ENCODE assay signal across 19 cellular contexts in the genomic region with DNA sequence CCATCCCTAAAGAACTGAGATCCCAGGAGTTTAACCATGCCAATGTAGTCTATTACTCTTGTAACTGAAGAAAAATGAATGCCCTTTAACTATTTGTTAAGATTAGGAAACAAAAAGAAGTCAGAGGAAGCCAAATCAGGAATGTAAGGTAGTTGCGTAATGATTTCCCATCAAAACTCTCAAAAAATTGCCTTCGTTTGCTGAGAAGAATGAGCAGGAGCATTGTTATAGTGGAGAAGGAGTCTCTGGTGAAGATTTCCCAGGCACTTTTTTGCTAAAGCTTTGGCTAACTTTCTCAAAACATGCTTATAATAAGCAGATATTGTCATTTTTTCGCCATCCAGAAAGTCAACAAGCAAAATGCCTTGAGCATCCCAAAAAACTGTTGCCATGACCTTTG.
"Had no signal": no experiment of that assay in that cellular context is flagged by ENCODE, and none has a peak within 500 bp of the region (broad histone marks: within the 10 kb centered on the region; RNA-seq: fewer than 3 reads in every experiment).

No MANE protein-coding gene starts in this region.

- H3K36me3 ChIP-seq: left lung, prostate gland had no signal

- ATAC-seq: activated CD8-positive, alpha-beta memory T cell treated with anti-CD3 and anti-CD28 coated beads, Interleukin-2, amount 10 ng/mL, durations not matched to agents 7 days and 5 days; left lung; right cardiac atrium; stimulated activated memory B cell treated with anti-CD40 and anti-IgM and Interleukin-4, amounts not matched to agents 10 μg/mL and 1 μg/mL and 100 μg/mL, for 72 hours; T-cell had no signal

- DNase-seq: activated CD4-positive, alpha-beta memory T cell treated with anti-CD3 and anti-CD28 coated beads, Interleukin-2, amount 10 ng/mL, durations not matched to agents 7 days and 5 days; activated CD4-positive, alpha-beta T cell treated with anti-CD3 and anti-CD28 coated beads for 48 hours; activated CD4-positive, CD25-positive, alpha-beta regulatory T cell; activated CD8-positive, alpha-beta memory T cell treated with anti-CD3 and anti-CD28 coated beads, Interleukin-2, amount 10 ng/mL, durations not matched to agents 7 days and 5 days; activated naive CD4-positive, alpha-beta T cell; activated naive CD8-positive, alpha-beta T cell treated with anti-CD3 and anti-CD28 coated beads for 36 hours; erythroblast; kidney; left lung; right cardiac atrium; stimulated activated CD4-positive, alpha-beta T cell treated with anti-CD3 and anti-CD28 coated beads, Interleukin-4, amount 100 ng/mL, for 24 hours; T-cell had no signal

- H3K9me3 ChIP-seq: left lung, prostate gland had no signal

- H3K4me3 ChIP-seq: coronary artery, left lung, prostate gland, smooth muscle cell had no signal

- H3K4me3 Mint-ChIP-seq: activated CD4-positive, alpha-beta memory T cell treated with anti-CD3 and anti-CD28 coated beads, Interleukin-2, amount 10 ng/mL, durations not matched to agents 7 days and 5 days; activated CD8-positive, alpha-beta memory T cell treated with anti-CD3 and anti-CD28 coated beads, Interleukin-2, amount 10 ng/mL, durations not matched to agents 7 days and 5 days; activated naive CD8-positive, alpha-beta T cell treated with anti-CD3 and anti-CD28 coated beads for 36 hours; brain; central memory CD8-positive, alpha-beta T cell; neural crest cell; stimulated activated memory B cell treated with anti-CD40 and anti-IgM and Interleukin-4, amounts not matched to agents 10 μg/mL and 1 μg/mL and 100 μg/mL, for 72 hours; T-cell had no signal

- H3K9me3 Mint-ChIP-seq: activated CD4-positive, alpha-beta memory T cell treated with anti-CD3 and anti-CD28 coated beads, Interleukin-2, amount 10 ng/mL, durations not matched to agents 7 days and 5 days; activated naive CD8-positive, alpha-beta T cell treated with anti-CD3 and anti-CD28 coated beads for 36 hours; central memory CD8-positive, alpha-beta T cell; neural crest cell had no signal

- H3K36me3 Mint-ChIP-seq: activated CD8-positive, alpha-beta memory T cell treated with anti-CD3 and anti-CD28 coated beads, Interleukin-2, amount 10 ng/mL, durations not matched to agents 7 days and 5 days; activated naive CD8-positive, alpha-beta T cell treated with anti-CD3 and anti-CD28 coated beads for 36 hours; brain; stimulated activated memory B cell treated with anti-CD40 and anti-IgM and Interleukin-4, amounts not matched to agents 10 μg/mL and 1 μg/mL and 100 μg/mL, for 72 hours; T-cell had no signal

- H3K4me2 ChIP-seq: smooth muscle cell had no signal

- H3K4me1 Mint-ChIP-seq: activated CD8-positive, alpha-beta memory T cell treated with anti-CD3 and anti-CD28 coated beads, Interleukin-2, amount 10 ng/mL, durations not matched to agents 7 days and 5 days; activated naive CD8-positive, alpha-beta T cell treated with anti-CD3 and anti-CD28 coated beads for 36 hours; central memory CD8-positive, alpha-beta T cell; neural crest cell; stimulated activated memory B cell treated with anti-CD40 and anti-IgM and Interleukin-4, amounts not matched to agents 10 μg/mL and 1 μg/mL and 100 μg/mL, for 72 hours; T-cell had no signal

- H3K27ac Mint-ChIP-seq: activated CD4-positive, alpha-beta memory T cell treated with anti-CD3 and anti-CD28 coated beads, Interleukin-2, amount 10 ng/mL, durations not matched to agents 7 days and 5 days; activated CD8-positive, alpha-beta memory T cell treated with anti-CD3 and anti-CD28 coated beads, Interleukin-2, amount 10 ng/mL, durations not matched to agents 7 days and 5 days; activated naive CD8-positive, alpha-beta T cell treated with anti-CD3 and anti-CD28 coated beads for 36 hours; brain; stimulated activated memory B cell treated with anti-CD40 and anti-IgM and Interleukin-4, amounts not matched to agents 10 μg/mL and 1 μg/mL and 100 μg/mL, for 72 hours; T-cell had no signal

- H3K27ac ChIP-seq: coronary artery, left lung, prostate gland had no signal

- H3K4me1 ChIP-seq: left lung, prostate gland had no signal
